15 cellular contexts compared by ENCODE assay signal in genomic region chr7:16359201-16359600, GRCh38.
A peak's percentile ranks its signal among the peaks of the same experiment; 100 is the strongest.
DNase-seq lines count a peak whose midpoint lies in the region; ATAC-seq and TF ChIP-seq lines count a peak whose summit lies in the region.
"Had no signal": no experiment of that assay in that cellular context is flagged by ENCODE, and none has a peak within 500 bp of the region (broad histone marks: within the 10 kb centered on the region; RNA-seq: fewer than 3 reads in every experiment).

No MANE protein-coding gene starts in this region.

- no peaks in the 10 kb centered on the region for H3K36me3 Mint-ChIP-seq in GM23338 (ENCODE audit: low read depth)
- H3K36me3 Mint-ChIP-seq: CD8-positive, alpha-beta memory T cell; IgD-negative memory B cell had no signal

- H3K4me1 ChIP-seq in GM23338 (ENCODE audit: insufficient read depth) = no peaks in the 10 kb centered on the region
- H3K4me1 ChIP-seq: Caco-2 had no signal

- H3F3A ChIP-seq in GM23338 (replicated peaks; ENCODE audit: low read depth) = no peaks in the 10 kb centered on the region

- H3K36me3 ChIP-seq in GM23338 (ENCODE audit: insufficient read depth) = no peaks in the 10 kb centered on the region
- H3K36me3 ChIP-seq: BLaER1 had no signal

- H2AFZ ChIP-seq in GM23338 = no peak overlapping the region

- H3K79me2 ChIP-seq in GM23338 (replicated peaks; ENCODE audit: insufficient read depth) = no peaks in the 10 kb centered on the region

- H3K4me3 ChIP-seq in fibroblast of villous mesenchyme (ENCODE audit: low read depth, low read length) (no peak overlapping the region), GM23338 (no peak overlapping the region)
- H3K4me3 ChIP-seq: BLaER1, GM12878 had no signal

- H3K27me3 Mint-ChIP-seq in GM23338 (ENCODE audit: insufficient read depth, low read depth, poor library complexity) = no peaks in the 10 kb centered on the region
- H3K27me3 Mint-ChIP-seq: CD8-positive, alpha-beta memory T cell; IgD-negative memory B cell had no signal

- H3K9me2 ChIP-seq in GM23338 (ENCODE audit: insufficient read depth) = no peaks in the 10 kb centered on the region

- no peak overlapping the region for H3K4me2 ChIP-seq in GM23338
- H3K4me2 ChIP-seq: BLaER1 had no signal

- H3K4me3 Mint-ChIP-seq in GM23338 = no peak overlapping the region
- H3K4me3 Mint-ChIP-seq: H9, IgD-negative memory B cell had no signal

- H3K27me3 ChIP-seq in GM23338 (ENCODE audit: insufficient read depth) = no peaks in the 10 kb centered on the region
- H3K27me3 ChIP-seq: BLaER1 had no signal

- no peak overlapping the region for H3K27ac Mint-ChIP-seq in GM23338
- H3K27ac Mint-ChIP-seq: CD8-positive, alpha-beta memory T cell; H9; IgD-negative memory B cell had no signal

- TF ChIP-seq CTCF in fibroblast of villous mesenchyme (IDR thresholded peaks at IDR 0.05; ENCODE audit: insufficient read depth, low read depth, low read length) (no peak), GM23338 (conservative IDR thresholded peaks at IDR 0.05; ENCODE audit: low read depth in 2 of 2) (no peak)

- no peaks in the 10 kb centered on the region for H3K4me1 Mint-ChIP-seq in GM23338
- H3K4me1 Mint-ChIP-seq: H9, IgD-negative memory B cell had no signal

- ATAC-seq in GM23338 = no peak
- ATAC-seq: GM12878 had no signal

- no peak overlapping the region for H3K27ac ChIP-seq in GM23338 (ENCODE audit: low read depth)
- H3K27ac ChIP-seq: 22Rv1, BLaER1 had no signal

- DNase-seq in DMS 273 (lab: John Stamatoyannopoulos, UW; ENCODE audit: unreplicated experiment) (peak; percentile 74), DMS 273 treated with DMSO at 0.1 percent for 48 hours (lab: John Stamatoyannopoulos, UW) (no peak), Ammon's horn (ENCODE audit: low spot score) (peak; percentile 29), NCI-H446 treated with DMSO at 0.1 percent for 48 hours (lab: John Stamatoyannopoulos, UW) (peak; percentile 61), fibroblast of villous mesenchyme (ENCODE audit: low read depth) (peak; percentile 32), GM23338 (ENCODE audit: low spot score) (no peak), OCI-M1 (lab: John Stamatoyannopoulos, UW) (no peak), kidney glomerular epithelial cell (lab: John Stamatoyannopoulos, UW) (no peak)
- DNase-seq: Caco-2; CD8-positive, alpha-beta memory T cell; H9 had no signal

- no peaks in the 10 kb centered on the region for H3K9me3 Mint-ChIP-seq in GM23338
- H3K9me3 Mint-ChIP-seq: CD8-positive, alpha-beta memory T cell; H9 had no signal

- H4K20me1 ChIP-seq in GM23338 (replicated peaks; ENCODE audit: insufficient read depth) = no peaks in the 10 kb centered on the region
- H4K20me1 ChIP-seq: BLaER1 had no signal

TF ChIP-seq in GM23338, 12 proteins besides CTCF, POLR2A, EP300 and RAD21 (continues in another document):
- no peak for TF ChIP-seq CREB1 (CRISPR knock-in tag; IDR thresholded peaks at IDR 0.05; ENCODE audit: low read depth)
- TF ChIP-seq NANOG (IDR thresholded peaks at IDR 0.05; ENCODE audit: borderline replicate concordance) = no peak
- TF ChIP-seq EZH2 (IDR thresholded peaks at IDR 0.05; ENCODE audit: low read depth, unreplicated experiment) = no peak
- TF ChIP-seq REST (IDR thresholded peaks at IDR 0.05; ENCODE audit: unreplicated experiment) = no peak
- TF ChIP-seq, protein P1, sequence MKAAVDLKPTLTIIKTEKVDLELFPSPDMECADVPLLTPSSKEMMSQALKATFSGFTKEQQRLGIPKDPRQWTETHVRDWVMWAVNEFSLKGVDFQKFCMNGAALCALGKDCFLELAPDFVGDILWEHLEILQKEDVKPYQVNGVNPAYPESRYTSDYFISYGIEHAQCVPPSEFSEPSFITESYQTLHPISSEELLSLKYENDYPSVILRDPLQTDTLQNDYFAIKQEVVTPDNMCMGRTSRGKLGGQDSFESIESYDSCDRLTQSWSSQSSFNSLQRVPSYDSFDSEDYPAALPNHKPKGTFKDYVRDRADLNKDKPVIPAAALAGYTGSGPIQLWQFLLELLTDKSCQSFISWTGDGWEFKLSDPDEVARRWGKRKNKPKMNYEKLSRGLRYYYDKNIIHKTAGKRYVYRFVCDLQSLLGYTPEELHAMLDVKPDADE (IDR thresholded peaks at IDR 0.05) = no peak
- no peak for TF ChIP-seq JUNB (IDR thresholded peaks at IDR 0.05; ENCODE audit: unreplicated experiment)
- no peak for TF ChIP-seq ZNF114 (CRISPR knock-in tag; IDR thresholded peaks at IDR 0.05)
- no peak for TF ChIP-seq ZNF331 (CRISPR knock-in tag; IDR thresholded peaks at IDR 0.05; ENCODE audit: low read depth)
- TF ChIP-seq POLR2AphosphoS5 (IDR thresholded peaks at IDR 0.05; ENCODE audit: low read depth) = no peak

Comparison
In these comparisons a context has a peak if more than half of its experiments do, and no peak if none do; other contexts are left out.
1. DNase-seq: peak in DMS 273 (single experiment), Ammon's horn (single experiment), NCI-H446 treated with DMSO at 0.1 percent for 48 hours (single experiment) and fibroblast of villous mesenchyme (single experiment); none in DMS 273 treated with DMSO at 0.1 percent for 48 hours (single experiment), GM23338 (single experiment), OCI-M1 (single experiment) and kidney glomerular epithelial cell (single experiment).